8 cellular contexts compared by ENCODE assay signal in genomic region chr5:138464388-138465287, GRCh38. TPM values are rescaled to one million over a fixed set of nuclear protein-coding genes. Genes with fewer than 3 reads are reported as not detected.
DNase-seq lines count a peak whose midpoint lies in the region; ATAC-seq and TF ChIP-seq lines count a peak whose summit lies in the region.

No MANE protein-coding gene starts in this region.

- TF ChIP-seq CTCF in GM13976 (IDR thresholded peaks at IDR 0.05; ENCODE audit: borderline replicate concordance, control extremely low read depth, extremely low read depth, insufficient read depth, missing control alignments) (peak; percentile 8), cardiac muscle cell (IDR thresholded peaks at IDR 0.05; ENCODE audit: low read depth, low read length) (no peak), transverse colon (IDR thresholded peaks at IDR 0.05) (peak in 4 of 5 experiments; percentile 31 to 77 (median 53))

- peak overlapping the region; percentile 58 for H3K14ac ChIP-seq in trophoblast cell (ENCODE audit: low read length)

- peak overlapping the region; percentile 84 for H3K9ac ChIP-seq in trophoblast cell (ENCODE audit: low read length)

- intact Hi-C loops in transverse colon (cut with DNase I; ENCODE audit: low total_unique reads): loop anchor here (5.0 kb wide), 1 partner anchor 78 kb away; the partner anchor contains the start of gene ETF1

- no peaks in the 10 kb centered on the region for H3K36me3 ChIP-seq in cardiac muscle cell
- peaks cover 7 to 10% of the 10 kb centered on the region in 2 experiments for H3K36me3 ChIP-seq in trophoblast cell (ENCODE audit: control insufficient read depth in 1 of 2, insufficient read depth in 2 of 2, low read length in 2 of 2)
- no peaks in the 10 kb centered on the region for H3K36me3 ChIP-seq in transverse colon

- peak; percentile 91 for TF ChIP-seq POLR2A in transverse colon (IDR thresholded peaks at IDR 0.05)

- in situ Hi-C loops in GM13976 (cut with MboI; ENCODE audit: low sequenced_read_pairs, unreplicated experiment): no loop called here
- in situ Hi-C loops in transverse colon (cut with MboI; ENCODE audit: low pct_ligation_motif_present in 1 of 4, low pct_unique_long_range_greater_than_20kb in 1 of 4, low sequenced_read_pairs in 3 of 4): no loop called here

- H2AK5ac ChIP-seq in trophoblast cell (ENCODE audit: low read length): no peak overlapping the region

- H4K8ac ChIP-seq in trophoblast cell (ENCODE audit: low read depth, low read length): peak overlapping the region; percentile 82

- no peak overlapping the region for H2BK12ac ChIP-seq in trophoblast cell (ENCODE audit: low read length)

- H3K79me1 ChIP-seq in trophoblast cell (ENCODE audit: low read length): peaks cover 11% of the 10 kb centered on the region

- H3K4me1 ChIP-seq in cardiac muscle cell (ENCODE audit: low read depth) (peaks cover 29% of the 10 kb centered on the region), trophoblast cell (ENCODE audit: control insufficient read depth in 1 of 2, insufficient read depth in 2 of 2, low read length in 2 of 2) (peaks cover 7 to 10% of the 10 kb centered on the region in 2 experiments), transverse colon (peaks cover 12 to 29% (median 20%) of the 10 kb centered on the region in 4 donors)

- WGBS in adipose tissue, 3 donors: 0% methylated on average over 60 to 68 of the region's 68 CpGs
- no CpG with 5 or more reads among the region's 68 CpGs for WGBS in trophoblast cell (ENCODE audit: extremely low coverage, insufficient coverage, insufficient read length)
- WGBS in transverse colon (ENCODE audit: low coverage in 1 of 2), 2 donors: 0% methylated on average over 56 of the region's 68 CpGs; no CpG with 5 or more reads in 1 of the 2 donors

- peak; percentile 95 for DNase-seq in GM13976 (ENCODE audit: low spot score)
- peak; percentile 98 for DNase-seq in NCI-H1436 (lab: John Stamatoyannopoulos, UW)
- peak; percentile 99 for DNase-seq in SW480 (ENCODE audit: low spot score)
- peak; percentile 99 to 100 for DNase-seq in cardiac muscle cell (ENCODE audit: low read depth in 1 of 2, low spot score in 1 of 2)
- peak; percentile 99 for DNase-seq in trophoblast cell
- DNase-seq in transverse colon: peak; percentile 98

- no peak overlapping the region for H3K23ac ChIP-seq in trophoblast cell (ENCODE audit: low read length)

- peak overlapping the region; percentile 69 for H4K91ac ChIP-seq in trophoblast cell (ENCODE audit: low read depth, low read length)

- no peak overlapping the region for H3K4ac ChIP-seq in trophoblast cell (ENCODE audit: low read depth, low read length)

- peak overlapping the region; percentile 78 for H2AFZ ChIP-seq in trophoblast cell (ENCODE audit: insufficient read depth, low read length, poor library complexity)

- H3K27ac ChIP-seq in adipose tissue (ENCODE audit: low read depth, low read length) (peak overlapping the region; percentile 45), cardiac muscle cell (peak overlapping the region; percentile 97), trophoblast cell (ENCODE audit: low read depth, low read length) (peak overlapping the region; percentile 94), transverse colon (peak overlapping the region; percentile 95 to 99 (median 98))

- peak overlapping the region; percentile 8 for H3K18ac ChIP-seq in trophoblast cell (ENCODE audit: low read length)

- peak overlapping the region; percentile 80 for H2BK5ac ChIP-seq in trophoblast cell (ENCODE audit: low read depth, low read length, poor library complexity)

- peak overlapping the region; percentile 87 for H3K4me3 ChIP-seq in cardiac muscle cell
- peak overlapping the region; percentile 92 for H3K4me3 ChIP-seq in trophoblast cell (ENCODE audit: low read depth, low read length)
- H3K4me3 ChIP-seq in transverse colon: peak overlapping the region; percentile 75 to 91 (median 86)

- peaks cover 4% of the 10 kb centered on the region for H3K79me2 ChIP-seq in trophoblast cell (ENCODE audit: control insufficient read depth, insufficient read depth, low read length, poor library complexity)

- peaks cover 15% of the 10 kb centered on the region for H3K27me3 ChIP-seq in cardiac muscle cell
- no peaks in the 10 kb centered on the region for H3K27me3 ChIP-seq in trophoblast cell (ENCODE audit: insufficient read depth, low read length)
- H3K27me3 ChIP-seq in transverse colon: no peaks in the 10 kb centered on the region

- H3K9me3 ChIP-seq in cardiac muscle cell (ENCODE audit: low read depth) (no peaks in the 10 kb centered on the region), trophoblast cell (ENCODE audit: insufficient read depth, low read depth, low read length) (peaks cover 3% of the 10 kb centered on the region), transverse colon (no peaks in the 10 kb centered on the region)

- peak overlapping the region; percentile 80 for H2BK120ac ChIP-seq in trophoblast cell (ENCODE audit: insufficient read depth, low read length, poor library complexity)

- peak overlapping the region; percentile 98 for H3K4me2 ChIP-seq in trophoblast cell (ENCODE audit: low read length)

- H4K12ac ChIP-seq in trophoblast cell (ENCODE audit: low read depth, low read length): peak overlapping the region; percentile 63

- peak; percentile 76 for ATAC-seq in HG02852 (IDR thresholded peaks at IDR 0.05; ENCODE audit: unreplicated experiment)

- no peak for TF ChIP-seq EP300 in transverse colon (IDR thresholded peaks at IDR 0.05; ENCODE audit: low read depth)

RNA-seq across cellular contexts. Expression of gene EGR1, which starts 0.6 kb away (rescaled TPM):
- polyA plus RNA-seq in adipose tissue (100 to 1,000 TPM in 2 of 3 donors, 10 to 100 TPM in 1; 52.2 to 804 (median 703) TPM), cardiac muscle cell (24.5 and 30.5 TPM in 2 replicates)
- total RNA-seq in cardiac muscle cell (11.7 and 13.9 TPM in 2 replicates), transverse colon (10 to 100 TPM; 56.0 to 69.9 (median 65.0) TPM)
- 12.2 and 12.9 TPM in 2 replicates for polyA plus RNA-seq in trophoblast cell (2013)

RNA-seq across cellular contexts. Expression of gene REEP2, which starts 25.8 kb away (rescaled TPM):
- polyA plus RNA-seq in adipose tissue: 1 to 10 TPM; 1.4 to 8.2 (median 2.0) TPM
- total RNA-seq in cardiac muscle cell: 42.2 and 56.6 TPM in 2 replicates
- 46.7 and 53.5 TPM in 2 replicates for polyA plus RNA-seq in cardiac muscle cell
- polyA plus RNA-seq in trophoblast cell (2013): 0.51 and 0.57 TPM in 2 replicates
- 1 to 10 TPM; 2.9 to 6.4 (median 4.8) TPM for total RNA-seq in transverse colon

Comparison
In these comparisons a context has a peak if more than half of its experiments do, and no peak if none do; other contexts are left out.
1. Peak in every context shown above with its lines: DNase-seq, ATAC-seq, H3K4me3 ChIP-seq and H3K27ac ChIP-seq.
2. H3K27ac ChIP-seq: peak in every context shown above with its lines; median percentile 98 in transverse colon; 97 in cardiac muscle cell; 94 in trophoblast cell; 45 in adipose tissue.